ENCODE assay signal across 28 cellular contexts in genomic region chr15:78795043-78795442, GRCh38.
"Had no signal": no experiment of that assay in that cellular context is flagged by ENCODE, and none has a peak within 500 bp of the region (broad histone marks: within the 10 kb centered on the region; RNA-seq: fewer than 3 reads in every experiment).

No MANE protein-coding gene starts in this region.

- H3K4me1 ChIP-seq: Peyer's patch had no signal

- DNase-seq: activated CD4-positive, alpha-beta T cell treated with anti-CD3 and anti-CD28 coated beads, Interleukin-2, amount 10 ng/mL, durations not matched to agents 24 days and 14 days; activated CD4-positive, alpha-beta T cell treated with anti-CD3 and anti-CD28 coated beads, Interleukin-2, amount 50 U/mL, for 4 hours; activated CD8-positive, alpha-beta T cell treated with anti-CD3 and anti-CD28 coated beads for 36 hours; activated effector memory CD4-positive, alpha-beta T cell treated with anti-CD3 and anti-CD28 coated beads, Interleukin-2, amount 50 U/mL, for 16 hours; activated naive CD4-positive, alpha-beta T cell; activated naive CD4-positive, alpha-beta T cell treated with anti-CD3 and anti-CD28 coated beads, Interleukin-2, amount 50 U/mL, for 16 hours; activated naive CD8-positive, alpha-beta T cell treated with anti-CD3 and anti-CD28 coated beads for 36 hours; activated T-cell treated with anti-CD3 and anti-CD28 coated beads, Interleukin-2, amount 50 U/mL, for 1 hour; activated T-cell treated with anti-CD3 and anti-CD28 coated beads, Interleukin-2, amount 50 U/mL, for 72 hours; amniotic stem cell; aorta; brain microvascular endothelial cell; Karpas-422; MG63; MV-4-11; NCI-H1092; NCI-H1436 treated with DMSO at 0.1 percent for 48 hours; NCI-H1694 treated with DMSO at 0.1 percent for 48 hours; NCI-H2029; NCI-H345; NCI-H524 treated with DMSO at 0.1 percent for 48 hours; Peyer's patch; RPMI8226; SIG-M5; T1000 had no signal

- H3K36me3 Mint-ChIP-seq: activated naive CD8-positive, alpha-beta T cell treated with anti-CD3 and anti-CD28 coated beads for 36 hours had no signal

- H3K27me3 ChIP-seq: brain microvascular endothelial cell, MG63, Peyer's patch had no signal

- ATAC-seq: activated CD8-positive, alpha-beta T cell treated with anti-CD3 and anti-CD28 coated beads for 36 hours; activated T-cell treated with anti-CD3 and anti-CD28 coated beads, Interleukin-2, amount 50 U/mL, for 72 hours; activated T-helper 17 cell treated with anti-CD3 and anti-CD28 coated beads, Interleukin-2, amount 50 U/mL, for 72 hours; Right ventricle myocardium inferior had no signal

- H3K4me3 ChIP-seq: MG63, Peyer's patch had no signal

- H3K9me3 ChIP-seq: MG63, Peyer's patch had no signal

- H3K4me3 Mint-ChIP-seq: activated CD4-positive, alpha-beta T cell treated with anti-CD3 and anti-CD28 coated beads, Interleukin-2, amount 10 ng/mL, durations not matched to agents 24 days and 14 days; activated CD8-positive, alpha-beta T cell treated with anti-CD3 and anti-CD28 coated beads for 36 hours; activated naive CD8-positive, alpha-beta T cell treated with anti-CD3 and anti-CD28 coated beads for 36 hours; activated T-cell treated with anti-CD3 and anti-CD28 coated beads, Interleukin-2, amount 50 U/mL, for 72 hours; activated T-helper 17 cell treated with anti-CD3 and anti-CD28 coated beads, Interleukin-2, amount 50 U/mL, for 72 hours; central memory CD8-positive, alpha-beta T cell had no signal

- H3K27me3 Mint-ChIP-seq: activated CD4-positive, alpha-beta T cell treated with anti-CD3 and anti-CD28 coated beads, Interleukin-2, amount 10 ng/mL, durations not matched to agents 24 days and 14 days; activated CD8-positive, alpha-beta T cell treated with anti-CD3 and anti-CD28 coated beads for 36 hours; activated naive CD8-positive, alpha-beta T cell treated with anti-CD3 and anti-CD28 coated beads for 36 hours; activated T-helper 17 cell treated with anti-CD3 and anti-CD28 coated beads, Interleukin-2, amount 50 U/mL, for 72 hours had no signal

- H3K27ac Mint-ChIP-seq: activated CD4-positive, alpha-beta T cell treated with anti-CD3 and anti-CD28 coated beads, Interleukin-2, amount 10 ng/mL, durations not matched to agents 24 days and 14 days; activated CD8-positive, alpha-beta T cell treated with anti-CD3 and anti-CD28 coated beads for 36 hours; activated naive CD8-positive, alpha-beta T cell treated with anti-CD3 and anti-CD28 coated beads for 36 hours; activated T-cell treated with anti-CD3 and anti-CD28 coated beads, Interleukin-2, amount 50 U/mL, for 72 hours; activated T-helper 17 cell treated with anti-CD3 and anti-CD28 coated beads, Interleukin-2, amount 50 U/mL, for 72 hours had no signal

- H3K9me3 Mint-ChIP-seq: activated CD4-positive, alpha-beta T cell treated with anti-CD3 and anti-CD28 coated beads, Interleukin-2, amount 10 ng/mL, durations not matched to agents 24 days and 14 days; activated CD8-positive, alpha-beta T cell treated with anti-CD3 and anti-CD28 coated beads for 36 hours; activated naive CD8-positive, alpha-beta T cell treated with anti-CD3 and anti-CD28 coated beads for 36 hours; activated T-cell treated with anti-CD3 and anti-CD28 coated beads, Interleukin-2, amount 50 U/mL, for 72 hours; activated T-helper 17 cell treated with anti-CD3 and anti-CD28 coated beads, Interleukin-2, amount 50 U/mL, for 72 hours; central memory CD8-positive, alpha-beta T cell had no signal

- H3K36me3 ChIP-seq: MG63, Peyer's patch had no signal

- H3K27ac ChIP-seq: brain microvascular endothelial cell, Peyer's patch had no signal

- H3K4me1 Mint-ChIP-seq: activated T-helper 17 cell treated with anti-CD3 and anti-CD28 coated beads, Interleukin-2, amount 50 U/mL, for 72 hours; central memory CD8-positive, alpha-beta T cell had no signal
